ENCODE assay signal across 24 cellular contexts in genomic region chr19:58549664-58550361, GRCh38. TPM values are rescaled to one million over a fixed set of nuclear protein-coding genes. Genes with fewer than 3 reads are reported as not detected.
DNase-seq lines count a peak whose midpoint lies in the region; ATAC-seq, FAIRE-seq and TF ChIP-seq lines count a peak whose summit lies in the region.
"Had no signal": no experiment of that assay in that cellular context is flagged by ENCODE, and none has a peak within 500 bp of the region (broad histone marks: within the 10 kb centered on the region; RNA-seq: fewer than 3 reads in every experiment).

No MANE protein-coding gene starts in this region.

- TF ChIP-seq POLR2A in H54 (IDR thresholded peaks at IDR 0.05; ENCODE audit: low read depth, low read length) (no peak), stomach (IDR thresholded peaks at IDR 0.05) (no peak)

- no peaks in the 10 kb centered on the region for H3K9me3 Mint-ChIP-seq in stimulated activated naive CD8-positive, alpha-beta T cell treated with anti-CD3 and anti-CD28 coated beads, Interleukin-15, Interleukin-2, amounts not matched to agents 100 ng/mL and 50 ng/mL, for 24 hours
- H3K9me3 Mint-ChIP-seq in stimulated activated naive CD8-positive, alpha-beta T cell treated with anti-CD3 and anti-CD28 coated beads, Interleukin-15, amount 100 ng/mL, for 72 hours: no peaks in the 10 kb centered on the region
- no peaks in the 10 kb centered on the region for H3K9me3 Mint-ChIP-seq in activated naive CD8-positive, alpha-beta T cell treated with anti-CD3 and anti-CD28 coated beads, Interleukin-2, amount 50 U/mL, for 24 hours
- H3K9me3 Mint-ChIP-seq in naive B cell: no peaks in the 10 kb centered on the region
- H3K9me3 Mint-ChIP-seq: activated CD4-positive, alpha-beta T cell treated with anti-CD3 and anti-CD28 coated beads, Interleukin-2, amount 10 ng/mL, durations not matched to agents 7 days and 5 days; IgD-negative memory B cell; T-helper 2 cell treated with Interferon-gamma antibody and Interleukin-4, amounts not matched to agents 5 μg/mL and 100 μg/mL, for 36 hours had no signal

- peak overlapping the region; percentile 29 for H3K27ac Mint-ChIP-seq in stimulated activated naive CD8-positive, alpha-beta T cell treated with anti-CD3 and anti-CD28 coated beads, Interleukin-15, Interleukin-2, amounts not matched to agents 100 ng/mL and 50 ng/mL, for 24 hours
- H3K27ac Mint-ChIP-seq in stimulated activated naive CD8-positive, alpha-beta T cell treated with anti-CD3 and anti-CD28 coated beads, Interleukin-15, amount 100 ng/mL, for 72 hours: peak overlapping the region in 1 of 2 donors; percentile 32
- peak overlapping the region; percentile 59 for H3K27ac Mint-ChIP-seq in activated naive CD8-positive, alpha-beta T cell treated with anti-CD3 and anti-CD28 coated beads, Interleukin-2, amount 50 U/mL, for 24 hours
- peak overlapping the region in 4 of 6 donors; percentile 27 to 72 (median 48) for H3K27ac Mint-ChIP-seq in naive B cell
- H3K27ac Mint-ChIP-seq: activated CD4-positive, alpha-beta T cell treated with anti-CD3 and anti-CD28 coated beads, Interleukin-2, amount 10 ng/mL, durations not matched to agents 7 days and 5 days; T-helper 2 cell treated with Interferon-gamma antibody and Interleukin-4, amounts not matched to agents 5 μg/mL and 100 μg/mL, for 36 hours had no signal

- H3K4me3 Mint-ChIP-seq in stimulated activated naive CD8-positive, alpha-beta T cell treated with anti-CD3 and anti-CD28 coated beads, Interleukin-15, Interleukin-2, amounts not matched to agents 100 ng/mL and 50 ng/mL, for 24 hours: no peak overlapping the region
- H3K4me3 Mint-ChIP-seq in stimulated activated naive CD8-positive, alpha-beta T cell treated with anti-CD3 and anti-CD28 coated beads, Interleukin-15, amount 100 ng/mL, for 72 hours: no peak overlapping the region
- no peak overlapping the region for H3K4me3 Mint-ChIP-seq in activated naive CD8-positive, alpha-beta T cell treated with anti-CD3 and anti-CD28 coated beads, Interleukin-2, amount 50 U/mL, for 24 hours
- peak overlapping the region in 2 of 8 donors; percentile 9 to 49 for H3K4me3 Mint-ChIP-seq in naive B cell
- H3K4me3 Mint-ChIP-seq: activated CD4-positive, alpha-beta T cell treated with anti-CD3 and anti-CD28 coated beads, Interleukin-2, amount 10 ng/mL, durations not matched to agents 7 days and 5 days; T-helper 2 cell treated with Interferon-gamma antibody and Interleukin-4, amounts not matched to agents 5 μg/mL and 100 μg/mL, for 36 hours had no signal

- TF ChIP-seq CTCF in stomach (IDR thresholded peaks at IDR 0.05): no peak

- H3K4me1 Mint-ChIP-seq in stimulated activated naive CD8-positive, alpha-beta T cell treated with anti-CD3 and anti-CD28 coated beads, Interleukin-15, Interleukin-2, amounts not matched to agents 100 ng/mL and 50 ng/mL, for 24 hours (ENCODE audit: low read depth): peaks cover 54% of the 10 kb centered on the region
- H3K4me1 Mint-ChIP-seq in stimulated activated naive CD8-positive, alpha-beta T cell treated with anti-CD3 and anti-CD28 coated beads, Interleukin-15, amount 100 ng/mL, for 72 hours: peaks cover 63% of the 10 kb centered on the region
- H3K4me1 Mint-ChIP-seq in activated naive CD8-positive, alpha-beta T cell treated with anti-CD3 and anti-CD28 coated beads, Interleukin-2, amount 50 U/mL, for 24 hours: peaks cover 58% of the 10 kb centered on the region
- H3K4me1 Mint-ChIP-seq in naive B cell: peaks cover 42 to 62% (median 50%) of the 10 kb centered on the region in 3 donors

- H3K4me3 ChIP-seq in stomach: no peak overlapping the region
- H3K4me3 ChIP-seq: cardiac muscle cell, heart left ventricle, right atrium auricular region, thyroid gland had no signal

- intact Hi-C loops in stomach (cut with DNase I; ENCODE audit: low total_unique reads): no loop called here

- peaks cover 85% of the 10 kb centered on the region for H3K36me3 Mint-ChIP-seq in stimulated activated naive CD8-positive, alpha-beta T cell treated with anti-CD3 and anti-CD28 coated beads, Interleukin-15, Interleukin-2, amounts not matched to agents 100 ng/mL and 50 ng/mL, for 24 hours (ENCODE audit: low read depth)
- H3K36me3 Mint-ChIP-seq in activated naive CD8-positive, alpha-beta T cell treated with anti-CD3 and anti-CD28 coated beads, Interleukin-2, amount 50 U/mL, for 24 hours (ENCODE audit: low read depth): peaks cover 75% of the 10 kb centered on the region
- H3K36me3 Mint-ChIP-seq in naive B cell: peaks cover 0 to 39% of the 10 kb centered on the region in 2 donors

- FAIRE-seq in H54 (lab: Jason Lieb, UNC): no peak

- no peaks in the 10 kb centered on the region for H3K9me3 ChIP-seq in stomach
- H3K9me3 ChIP-seq: heart left ventricle, right atrium auricular region, SK-N-SH, thyroid gland had no signal

- no peak for DNase-seq in stimulated activated naive CD8-positive, alpha-beta T cell treated with anti-CD3 and anti-CD28 coated beads, Interleukin-15, amount 100 ng/mL, for 72 hours
- DNase-seq in activated naive CD8-positive, alpha-beta T cell treated with anti-CD3 and anti-CD28 coated beads, Interleukin-2, amount 50 U/mL, for 24 hours: no peak
- DNase-seq in naive B cell: no peak
- DNase-seq in inferior parietal cortex (ENCODE audit: extremely low spot score): no peak
- DNase-seq in DMS79 treated with DMSO at 0.1 percent for 48 hours (lab: John Stamatoyannopoulos, UW): no peak
- no peak for DNase-seq in H54 (ENCODE audit: insufficient read length, low spot score)
- no peak for DNase-seq in stomach
- DNase-seq: activated CD4-positive, alpha-beta T cell treated with anti-CD3 and anti-CD28 coated beads, Interleukin-2, amount 10 ng/mL, durations not matched to agents 7 days and 5 days; anterior cingulate cortex; NCI-H1105 treated with DMSO at 0.1 percent for 48 hours; NCI-H2029 treated with DMSO at 0.1 percent for 48 hours; NCI-H345; NCI-H748 treated with DMSO at 0.1 percent for 48 hours; SK-N-SH; stimulated activated CD4-positive, alpha-beta T cell treated with anti-CD3 and anti-CD28 coated beads, Interleukin-12 subunit alpha, Interleukin-12 subunit beta, amount 100 ng/mL, for 4 hours; stimulated activated CD4-positive, alpha-beta T cell treated with anti-CD3 and anti-CD28 coated beads, Interleukin-4, amount 100 ng/mL, for 24 hours; stimulated activated naive CD4-positive, alpha-beta T cell treated with Interleukin-2 at 50 U/mL for 16 hours; thyroid gland had no signal

- WGBS in stomach, 5 donors: 85 to 88% (median 87%) methylated on average over 11 of the region's 11 CpGs; no CpG with 5 or more reads in 1 of the 5 donors

- ATAC-seq in stimulated activated naive CD8-positive, alpha-beta T cell treated with anti-CD3 and anti-CD28 coated beads, Interleukin-15, amount 100 ng/mL, for 72 hours: no peak
- ATAC-seq in activated naive CD8-positive, alpha-beta T cell treated with anti-CD3 and anti-CD28 coated beads, Interleukin-2, amount 50 U/mL, for 24 hours: no peak
- ATAC-seq in naive B cell (ENCODE audit: low read depth in 2 of 2): no peak
- ATAC-seq: heart left ventricle had no signal

- H3K27me3 ChIP-seq in stomach: no peaks in the 10 kb centered on the region
- H3K27me3 ChIP-seq: cardiac muscle cell, heart left ventricle, right atrium auricular region, thyroid gland had no signal

- no peak for TF ChIP-seq EP300 in stomach (IDR thresholded peaks at IDR 0.05)

- no peak overlapping the region for H3K27ac ChIP-seq in stomach
- H3K27ac ChIP-seq: heart left ventricle, right atrium auricular region, thyroid gland had no signal

- H3K4me1 ChIP-seq in stomach: peaks cover 33 to 63% (median 55%) of the 10 kb centered on the region in 4 donors

- H3K27me3 Mint-ChIP-seq in stimulated activated naive CD8-positive, alpha-beta T cell treated with anti-CD3 and anti-CD28 coated beads, Interleukin-15, Interleukin-2, amounts not matched to agents 100 ng/mL and 50 ng/mL, for 24 hours: no peaks in the 10 kb centered on the region
- H3K27me3 Mint-ChIP-seq in stimulated activated naive CD8-positive, alpha-beta T cell treated with anti-CD3 and anti-CD28 coated beads, Interleukin-15, amount 100 ng/mL, for 72 hours: no peaks in the 10 kb centered on the region
- no peaks in the 10 kb centered on the region for H3K27me3 Mint-ChIP-seq in activated naive CD8-positive, alpha-beta T cell treated with anti-CD3 and anti-CD28 coated beads, Interleukin-2, amount 50 U/mL, for 24 hours
- no peaks in the 10 kb centered on the region for H3K27me3 Mint-ChIP-seq in naive B cell
- H3K27me3 Mint-ChIP-seq: activated CD4-positive, alpha-beta T cell treated with anti-CD3 and anti-CD28 coated beads, Interleukin-2, amount 10 ng/mL, durations not matched to agents 7 days and 5 days; IgD-negative memory B cell had no signal

- peaks cover 67 to 80% (median 76%) of the 10 kb centered on the region in 4 donors for H3K36me3 ChIP-seq in stomach

RNA-seq across cellular contexts. Expression of gene CHMP2A, which starts 5.1 kb away (rescaled TPM):
- polyA plus RNA-seq in naive B cell (ENCODE audit: low read depth in 6 of 6) (100 to 1,000 TPM; 109 to 169 (median 122) TPM), stomach (100 to 1,000 TPM; 195 to 338 (median 235) TPM)
- 100 to 1,000 TPM in 2 of 5 donors, 10 to 100 TPM in 3; 55.8 to 260 (median 89.0) TPM for total RNA-seq in stomach

RNA-seq across cellular contexts. Expression of gene TRIM28, which starts 5.9 kb away (rescaled TPM):
- polyA plus RNA-seq in naive B cell (ENCODE audit: low read depth in 6 of 6) (100 to 1,000 TPM in 1 of 6 donors, 10 to 100 TPM in 5; 25.7 to 100 (median 50.8) TPM), stomach (100 to 1,000 TPM; 143 to 200 (median 171) TPM)
- total RNA-seq in stomach: 100 to 1,000 TPM in 4 of 5 donors, 10 to 100 TPM in 1; 95.5 to 923 (median 243) TPM

RNA-seq across cellular contexts. Expression of gene UBE2M, which starts 8.6 kb away (rescaled TPM):
- 10 to 100 TPM; 10.8 to 24.2 (median 16.8) TPM for polyA plus RNA-seq in naive B cell (ENCODE audit: low read depth in 6 of 6)
- 10 to 100 TPM in 3 of 5 donors, 1 to 10 TPM in 1, not detected in 1; 9.8 to 35.3 (median 27.1) TPM for total RNA-seq in stomach
- polyA plus RNA-seq in stomach: 10 to 100 TPM; 35.5 to 51.5 (median 41.9) TPM

RNA-seq across cellular contexts. Expression of gene MZF1, which starts 23.3 kb away (rescaled TPM):
- 10 to 100 TPM in 2 of 6 donors, 1 to 10 TPM in 4; 6.6 to 14.8 (median 9.3) TPM for polyA plus RNA-seq in naive B cell (ENCODE audit: low read depth in 6 of 6)
- 10 to 100 TPM; 14.0 to 84.9 (median 68.3) TPM for total RNA-seq in stomach
- 10 to 100 TPM; 16.1 to 33.2 (median 16.5) TPM for polyA plus RNA-seq in stomach

RNA-seq across cellular contexts. Expression of gene ZBTB45, which starts 30.2 kb away (rescaled TPM):
- polyA plus RNA-seq in naive B cell (ENCODE audit: low read depth in 6 of 6) (1 to 10 TPM; 3.3 to 6.8 (median 4.8) TPM), stomach (1 to 10 TPM; 5.6 to 8.2 (median 6.6) TPM)
- total RNA-seq in stomach: 10 to 100 TPM in 3 of 5 donors, 1 to 10 TPM in 1, not detected in 1; 2.4 to 49.0 (median 20.1) TPM
